In genomic region chr22:42997577-42997976, GRCh38 we compare ENCODE assay signal across 12 cellular contexts. TPM values are rescaled to one million over a fixed set of nuclear protein-coding genes. Genes with fewer than 3 reads are reported as not detected.
DNase-seq lines count a peak whose midpoint lies in the region; ATAC-seq and TF ChIP-seq lines count a peak whose summit lies in the region.
"Had no signal": no experiment of that assay in that cellular context is flagged by ENCODE, and none has a peak within 500 bp of the region (broad histone marks: within the 10 kb centered on the region; RNA-seq: fewer than 3 reads in every experiment).

No MANE protein-coding gene starts in this region.

- no peak overlapping the region for H3K4me2 ChIP-seq in SK-N-SH

- H2AFZ ChIP-seq in SK-N-SH (ENCODE audit: low read depth) = no peak overlapping the region

- no peaks in the 10 kb centered on the region for H3K9me2 ChIP-seq in SK-N-SH

- peak overlapping the region; percentile 23 for H3K27ac Mint-ChIP-seq in endodermal cell

- H3K79me2 ChIP-seq in SK-N-SH (ENCODE audit: insufficient read depth) = peaks cover 89% of the 10 kb centered on the region

- CTCF ChIA-PET in SK-N-SH (lab: Yijun Ruan, JAX) = no interaction called here

- intact Hi-C loops in posterior vena cava (cut with DNase I) = loop anchor here in 1 of 2 donors (10.0 kb wide), 1 partner anchor 63 kb away; no protein-coding TSS in a partner anchor

- H3K4me3 ChIP-seq in endodermal cell (ENCODE audit: low read length) (no peak overlapping the region), SJCRH30 (no peak overlapping the region), SK-N-SH (ENCODE audit: low read depth in 2 of 2, low read length in 1 of 2) (no peak overlapping the region)
- H3K4me3 ChIP-seq: SK-N-MC, skin epidermis had no signal

- ATAC-seq in GM18520 (IDR thresholded peaks at IDR 0.05; ENCODE audit: unreplicated experiment) = no peak

- no peaks in the 10 kb centered on the region for H3K4me1 ChIP-seq in endodermal cell (ENCODE audit: control insufficient read depth, insufficient read depth, low read length)
- H3K4me1 ChIP-seq in SJCRH30 = peaks cover 12% of the 10 kb centered on the region; the same call in 1 of the 2 replicates
- peaks cover 14 to 34% of the 10 kb centered on the region in 2 experiments for H3K4me1 ChIP-seq in SK-N-SH (ENCODE audit: control insufficient read depth in 1 of 2, insufficient read depth in 2 of 2, low read depth in 1 of 2, low read length in 1 of 2)

- H3K4me1 Mint-ChIP-seq in endodermal cell = peaks cover 33% of the 10 kb centered on the region

- no peak overlapping the region for H3K27ac ChIP-seq in endodermal cell (ENCODE audit: low read depth, low read length)
- H3K27ac ChIP-seq in SJCRH30 = no peak overlapping the region
- peak overlapping the region in 1 of 2 experiments; percentile 35; a peak in 1 of 4 replicates for H3K27ac ChIP-seq in SK-N-SH (ENCODE audit: low read depth in 2 of 2, low read length in 1 of 2)
- H3K27ac ChIP-seq: SK-N-MC had no signal

- H3K9me3 Mint-ChIP-seq in endodermal cell = peaks cover 11% of the 10 kb centered on the region

- H3F3A ChIP-seq in SK-N-SH (replicated peaks; ENCODE audit: insufficient read depth) = peaks cover 10% of the 10 kb centered on the region

- H3K9me3 ChIP-seq in endodermal cell (ENCODE audit: control insufficient read depth, low read length) (peaks cover 11% of the 10 kb centered on the region), SJCRH30 (replicated peaks) (peaks cover 7% of the 10 kb centered on the region), SK-N-SH (no peaks in the 10 kb centered on the region)

- H4K20me1 ChIP-seq in SK-N-SH (ENCODE audit: insufficient read depth) = 0 out of 2 replicates have a peak, but pooled peaks cover 3% of the 10 kb centered on the region

- H3K4me3 Mint-ChIP-seq in endodermal cell = no peak overlapping the region

- peaks cover 14% of the 10 kb centered on the region for H3K36me3 ChIP-seq in endodermal cell (ENCODE audit: control insufficient read depth, insufficient read depth, low read length)
- H3K36me3 ChIP-seq in SJCRH30 = peaks cover 6% of the 10 kb centered on the region
- H3K36me3 ChIP-seq in SK-N-SH (replicated peaks in 1 of 2; ENCODE audit: control insufficient read depth in 1 of 2, insufficient read depth in 2 of 2, low read length in 1 of 2) = no peaks in the 10 kb centered on the region

- POLR2A ChIA-PET in SK-N-SH (lab: Yijun Ruan, JAX) = no interaction called here

- no peak for TF ChIP-seq EP300 in SK-N-SH (IDR thresholded peaks at IDR 0.05; ENCODE audit: borderline replicate concordance in 1 of 2, low read depth in 1 of 2, low read length in 1 of 2)

- H3K27me3 ChIP-seq in endodermal cell (ENCODE audit: control insufficient read depth, insufficient read depth, low read length, poor library complexity, severe bottlenecking) (no peaks in the 10 kb centered on the region), SJCRH30 (no peaks in the 10 kb centered on the region), SK-N-SH (ENCODE audit: insufficient read depth) (no peaks in the 10 kb centered on the region)

- H3K9ac ChIP-seq in endodermal cell (ENCODE audit: extremely low read depth, low read length, poor library complexity, severe bottlenecking) = no peak overlapping the region
- no peak overlapping the region for H3K9ac ChIP-seq in SK-N-SH

- no peaks in the 10 kb centered on the region for H3K27me3 Mint-ChIP-seq in endodermal cell (ENCODE audit: insufficient read depth)

- DNase-seq in EH (ENCODE audit: low read depth) (peak; percentile 42), NCI-H526 (lab: John Stamatoyannopoulos, UW) (peak; percentile 50 to 58), endodermal cell (no peak), posterior vena cava (ENCODE audit: low spot score) (peak; percentile 8), SJCRH30 (no peak), SK-N-SH (no peak)
- DNase-seq: activated CD4-positive, alpha-beta T cell treated with anti-CD3 and anti-CD28 coated beads, Interleukin-2, amount 50 U/mL, for 48 hours; DMS79; NCI-H446 treated with DMSO at 0.1 percent for 48 hours had no signal

- H3K36me3 Mint-ChIP-seq in endodermal cell (ENCODE audit: low read depth) = peaks cover 25% of the 10 kb centered on the region

- TF ChIP-seq RAD21 in SK-N-SH (IDR thresholded peaks at IDR 0.05; ENCODE audit: low read length) = no peak

- no peak for TF ChIP-seq CTCF in endodermal cell (conservative IDR thresholded peaks at IDR 0.05)
- TF ChIP-seq CTCF in SK-N-SH (IDR thresholded peaks at IDR 0.05) = no peak

- WGBS in endodermal cell (ENCODE audit: insufficient coverage in 1 of 2, insufficient read length in 1 of 2), 2 experiments = 74 to 87% methylated on average over 3 to 6 of the region's 6 CpGs
- WGBS in SK-N-SH (ENCODE audit: low lambda C conversion rate) = 58% methylated on average over 4 of the region's 6 CpGs

TF ChIP-seq in SK-N-SH, 30 proteins besides CTCF, POLR2A, EP300 and RAD21:
- TF ChIP-seq ZBTB33 (IDR thresholded peaks at IDR 0.05; ENCODE audit: borderline replicate concordance, low read depth) (no peak), RXRA (IDR thresholded peaks at IDR 0.05; ENCODE audit: borderline replicate concordance, low read depth) (no peak), REST (IDR thresholded peaks at IDR 0.05; ENCODE audit: low read depth, low read length) (no peak), FOXJ3 (CRISPR knock-in tag; IDR thresholded peaks at IDR 0.05) (no peak), GABPA (IDR thresholded peaks at IDR 0.05; ENCODE audit: low read depth) (no peak), MEF2A (IDR thresholded peaks at IDR 0.05; ENCODE audit: borderline replicate concordance, low read depth) (no peak), TCF12 (IDR thresholded peaks at IDR 0.05) (no peak), NFIC (IDR thresholded peaks at IDR 0.05; ENCODE audit: borderline replicate concordance) (no peak), SMC3 (IDR thresholded peaks at IDR 0.05; ENCODE audit: low read depth, low read length) (no peak), USF1 (IDR thresholded peaks at IDR 0.05; ENCODE audit: borderline replicate concordance, low read depth) (no peak), RCOR1 (IDR thresholded peaks at IDR 0.05; ENCODE audit: low read length) (no peak)

RNA-seq across cellular contexts. Expression of gene PACSIN2, which starts 17.4 kb away (rescaled TPM):
- total RNA-seq in endodermal cell (10 to 100 TPM; 60.7 to 61.4 TPM), posterior vena cava (10 to 100 TPM; 71.8 to 85.6 TPM)
- 47.8 TPM for polyA plus RNA-seq in endodermal cell (2013, experiment 1 of 2)
- 50.9 TPM for polyA plus RNA-seq in endodermal cell (2013, experiment 2 of 2)
- 78.3 and 78.5 TPM in 2 replicates for total RNA-seq in SJCRH30 (2014; rRNA removed; shearing (Covaris generic))
- 60.5 and 63.1 TPM in 2 replicates for polyA plus RNA-seq in SK-N-SH (2012; rRNA removed)
- 42.5 and 51.5 TPM in 2 replicates for polyA plus RNA-seq in SK-N-SH (2012; cell fraction: cytosol; rRNA removed)
- polyA plus RNA-seq in SK-N-SH (2012; cell fraction: nucleus; rRNA removed) = 53.0 and 54.4 TPM in 2 replicates

Comparison
In these comparisons a context has a peak if more than half of its experiments do, and no peak if none do; other contexts are left out.
1. DNase-seq: peak in EH (single experiment), NCI-H526 (2 of 2) and posterior vena cava (single experiment); none in endodermal cell (single experiment), SJCRH30 (0 of 2) and SK-N-SH (single experiment).